22 cellular contexts compared by ENCODE assay signal in genomic region chr7:46775020-46775419, GRCh38.
"Had no signal": no experiment of that assay in that cellular context is flagged by ENCODE, and none has a peak within 500 bp of the region (broad histone marks: within the 10 kb centered on the region; RNA-seq: fewer than 3 reads in every experiment).

No MANE protein-coding gene starts in this region.

- H3K36me3 Mint-ChIP-seq: immature natural killer cell; memory B cell; natural killer cell treated with Interleukin-12 subunit alpha and Interleukin-12 subunit beta and Interleukin-15 and Interleukin-18, amount 100 ng/mL, for 72 hours; stimulated activated memory B cell treated with anti-CD40 and anti-IgM and Interleukin-4, amounts not matched to agents 10 μg/mL and 1 μg/mL and 100 μg/mL, for 72 hours had no signal

- H3K27ac Mint-ChIP-seq: dendritic cell treated with granulocyte-macrophage colony-stimulating factor and Interleukin-4, amounts not matched to agents 40 ng/mL and 50 ng/mL, for 4 days; endodermal cell; immature natural killer cell; memory B cell; natural killer cell treated with Interleukin-12 subunit alpha and Interleukin-12 subunit beta and Interleukin-15 and Interleukin-18, amount 100 ng/mL, for 72 hours; stimulated activated memory B cell treated with anti-CD40 and anti-IgM and Interleukin-4, amounts not matched to agents 10 μg/mL and 1 μg/mL and 100 μg/mL, for 72 hours; stimulated activated naive CD8-positive, alpha-beta T cell treated with anti-CD3 and anti-CD28 coated beads, Interleukin-15, Interleukin-2, amounts not matched to agents 100 ng/mL and 50 ng/mL, for 24 hours had no signal

- H3K36me3 ChIP-seq: left lung, lower lobe of right lung, prostate gland, right lobe of liver, spleen had no signal

- DNase-seq: cerebellar nuclear complex; endodermal cell; erythroblast; immature natural killer cell; left lung; lower lobe of right lung; midbrain; occipital lobe; right lobe of liver; spleen; stimulated activated CD4-positive, alpha-beta T cell treated with anti-CD3 and anti-CD28 coated beads, Interleukin-15, amount 100 ng/mL, for 24 hours; stimulated activated CD4-positive, alpha-beta T cell treated with anti-CD3 and anti-CD28 coated beads, Interleukin-1b, Interleukin-23, amount 100 ng/mL, for 48 hours; stimulated activated CD4-positive, alpha-beta T cell treated with anti-CD3 and anti-CD28 coated beads, Interleukin-4, amount 100 ng/mL, for 24 hours; trophoblast cell had no signal

- ATAC-seq: left lung; lower lobe of right lung; natural killer cell treated with Interleukin-12 subunit alpha and Interleukin-12 subunit beta and Interleukin-15 and Interleukin-18, amount 100 ng/mL, for 72 hours; right lobe of liver; stimulated activated memory B cell treated with anti-CD40 and anti-IgM and Interleukin-4, amounts not matched to agents 10 μg/mL and 1 μg/mL and 100 μg/mL, for 72 hours had no signal

- H3K4me3 ChIP-seq: left lung, lower lobe of right lung, prostate gland, right lobe of liver, spleen, testis had no signal

- H3K27me3 Mint-ChIP-seq: dendritic cell treated with granulocyte-macrophage colony-stimulating factor and Interleukin-4, amounts not matched to agents 40 ng/mL and 50 ng/mL, for 4 days; memory B cell; natural killer cell treated with Interleukin-12 subunit alpha and Interleukin-12 subunit beta and Interleukin-15 and Interleukin-18, amount 100 ng/mL, for 72 hours; stimulated activated memory B cell treated with anti-CD40 and anti-IgM and Interleukin-4, amounts not matched to agents 10 μg/mL and 1 μg/mL and 100 μg/mL, for 72 hours; stimulated activated naive CD8-positive, alpha-beta T cell treated with anti-CD3 and anti-CD28 coated beads, Interleukin-15, Interleukin-2, amounts not matched to agents 100 ng/mL and 50 ng/mL, for 24 hours had no signal

- H3K4me3 Mint-ChIP-seq: dendritic cell treated with granulocyte-macrophage colony-stimulating factor and Interleukin-4, amounts not matched to agents 40 ng/mL and 50 ng/mL, for 4 days; endodermal cell; immature natural killer cell; memory B cell; natural killer cell treated with Interleukin-12 subunit alpha and Interleukin-12 subunit beta and Interleukin-15 and Interleukin-18, amount 100 ng/mL, for 72 hours; stimulated activated memory B cell treated with anti-CD40 and anti-IgM and Interleukin-4, amounts not matched to agents 10 μg/mL and 1 μg/mL and 100 μg/mL, for 72 hours; stimulated activated naive CD8-positive, alpha-beta T cell treated with anti-CD3 and anti-CD28 coated beads, Interleukin-15, Interleukin-2, amounts not matched to agents 100 ng/mL and 50 ng/mL, for 24 hours had no signal

- H3K27ac ChIP-seq: left lung, lower lobe of right lung, parathyroid adenoma, right lobe of liver, spleen had no signal

- H3K9me3 ChIP-seq: prostate gland, right lobe of liver, testis had no signal

- H3K27me3 ChIP-seq: left lung, right lobe of liver, spleen, testis had no signal

- H3K4me1 ChIP-seq: left lung, lower lobe of right lung, parathyroid adenoma, prostate gland, right lobe of liver, spleen had no signal

- H3K4me1 Mint-ChIP-seq: immature natural killer cell; memory B cell; stimulated activated memory B cell treated with anti-CD40 and anti-IgM and Interleukin-4, amounts not matched to agents 10 μg/mL and 1 μg/mL and 100 μg/mL, for 72 hours had no signal
